ENCODE assay signal across 1 cellular context in genomic region chr2:69559696-69560482, GRCh38.
TF ChIP-seq lines count a peak whose summit lies in the region.

No MANE protein-coding gene starts in this region.

TF ChIP-seq in K562, 482 proteins besides CTCF, POLR2A, EP300 and RAD21 (continued from another document and continues in another):
- TF ChIP-seq, protein P1, sequence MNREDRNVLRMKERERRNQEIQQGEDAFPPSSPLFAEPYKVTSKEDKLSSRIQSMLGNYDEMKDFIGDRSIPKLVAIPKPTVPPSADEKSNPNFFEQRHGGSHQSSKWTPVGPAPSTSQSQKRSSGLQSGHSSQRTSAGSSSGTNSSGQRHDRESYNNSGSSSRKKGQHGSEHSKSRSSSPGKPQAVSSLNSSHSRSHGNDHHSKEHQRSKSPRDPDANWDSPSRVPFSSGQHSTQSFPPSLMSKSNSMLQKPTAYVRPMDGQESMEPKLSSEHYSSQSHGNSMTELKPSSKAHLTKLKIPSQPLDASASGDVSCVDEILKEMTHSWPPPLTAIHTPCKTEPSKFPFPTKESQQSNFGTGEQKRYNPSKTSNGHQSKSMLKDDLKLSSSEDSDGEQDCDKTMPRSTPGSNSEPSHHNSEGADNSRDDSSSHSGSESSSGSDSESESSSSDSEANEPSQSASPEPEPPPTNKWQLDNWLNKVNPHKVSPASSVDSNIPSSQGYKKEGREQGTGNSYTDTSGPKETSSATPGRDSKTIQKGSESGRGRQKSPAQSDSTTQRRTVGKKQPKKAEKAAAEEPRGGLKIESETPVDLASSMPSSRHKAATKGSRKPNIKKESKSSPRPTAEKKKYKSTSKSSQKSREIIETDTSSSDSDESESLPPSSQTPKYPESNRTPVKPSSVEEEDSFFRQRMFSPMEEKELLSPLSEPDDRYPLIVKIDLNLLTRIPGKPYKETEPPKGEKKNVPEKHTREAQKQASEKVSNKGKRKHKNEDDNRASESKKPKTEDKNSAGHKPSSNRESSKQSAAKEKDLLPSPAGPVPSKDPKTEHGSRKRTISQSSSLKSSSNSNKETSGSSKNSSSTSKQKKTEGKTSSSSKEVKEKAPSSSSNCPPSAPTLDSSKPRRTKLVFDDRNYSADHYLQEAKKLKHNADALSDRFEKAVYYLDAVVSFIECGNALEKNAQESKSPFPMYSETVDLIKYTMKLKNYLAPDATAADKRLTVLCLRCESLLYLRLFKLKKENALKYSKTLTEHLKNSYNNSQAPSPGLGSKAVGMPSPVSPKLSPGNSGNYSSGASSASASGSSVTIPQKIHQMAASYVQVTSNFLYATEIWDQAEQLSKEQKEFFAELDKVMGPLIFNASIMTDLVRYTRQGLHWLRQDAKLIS (CRISPR knock-in tag; IDR thresholded peaks at IDR 0.05): no peak
- TF ChIP-seq, protein P2, sequence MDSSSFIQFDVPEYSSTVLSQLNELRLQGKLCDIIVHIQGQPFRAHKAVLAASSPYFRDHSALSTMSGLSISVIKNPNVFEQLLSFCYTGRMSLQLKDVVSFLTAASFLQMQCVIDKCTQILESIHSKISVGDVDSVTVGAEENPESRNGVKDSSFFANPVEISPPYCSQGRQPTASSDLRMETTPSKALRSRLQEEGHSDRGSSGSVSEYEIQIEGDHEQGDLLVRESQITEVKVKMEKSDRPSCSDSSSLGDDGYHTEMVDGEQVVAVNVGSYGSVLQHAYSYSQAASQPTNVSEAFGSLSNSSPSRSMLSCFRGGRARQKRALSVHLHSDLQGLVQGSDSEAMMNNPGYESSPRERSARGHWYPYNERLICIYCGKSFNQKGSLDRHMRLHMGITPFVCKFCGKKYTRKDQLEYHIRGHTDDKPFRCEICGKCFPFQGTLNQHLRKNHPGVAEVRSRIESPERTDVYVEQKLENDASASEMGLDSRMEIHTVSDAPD (CRISPR knock-in tag; IDR thresholded peaks at IDR 0.05): no peak
- TF ChIP-seq SPI1 (IDR thresholded peaks at IDR 0.05; ENCODE audit: borderline replicate concordance, low read depth, low read length): no peak
- TF ChIP-seq ZNF316 (IDR thresholded peaks at IDR 0.05): no peak
- TF ChIP-seq USF1 (CRISPR knock-in tag; IDR thresholded peaks at IDR 0.05): no peak
- TF ChIP-seq SMARCE1 (IDR thresholded peaks at IDR 0.05): no peak
- TF ChIP-seq VEZF1 (CRISPR knock-in tag; IDR thresholded peaks at IDR 0.05): no peak
- TF ChIP-seq, protein P3, sequence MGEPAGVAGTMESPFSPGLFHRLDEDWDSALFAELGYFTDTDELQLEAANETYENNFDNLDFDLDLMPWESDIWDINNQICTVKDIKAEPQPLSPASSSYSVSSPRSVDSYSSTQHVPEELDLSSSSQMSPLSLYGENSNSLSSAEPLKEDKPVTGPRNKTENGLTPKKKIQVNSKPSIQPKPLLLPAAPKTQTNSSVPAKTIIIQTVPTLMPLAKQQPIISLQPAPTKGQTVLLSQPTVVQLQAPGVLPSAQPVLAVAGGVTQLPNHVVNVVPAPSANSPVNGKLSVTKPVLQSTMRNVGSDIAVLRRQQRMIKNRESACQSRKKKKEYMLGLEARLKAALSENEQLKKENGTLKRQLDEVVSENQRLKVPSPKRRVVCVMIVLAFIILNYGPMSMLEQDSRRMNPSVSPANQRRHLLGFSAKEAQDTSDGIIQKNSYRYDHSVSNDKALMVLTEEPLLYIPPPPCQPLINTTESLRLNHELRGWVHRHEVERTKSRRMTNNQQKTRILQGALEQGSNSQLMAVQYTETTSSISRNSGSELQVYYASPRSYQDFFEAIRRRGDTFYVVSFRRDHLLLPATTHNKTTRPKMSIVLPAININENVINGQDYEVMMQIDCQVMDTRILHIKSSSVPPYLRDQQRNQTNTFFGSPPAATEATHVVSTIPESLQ (CRISPR knock-in tag; IDR thresholded peaks at IDR 0.05): no peak
- TF ChIP-seq YY1 (IDR thresholded peaks at IDR 0.05; ENCODE audit: borderline replicate concordance in 1 of 3, control insufficient read depth in 1 of 3, extremely low read depth in 1 of 3, insufficient read depth in 3 of 3, insufficient read length in 1 of 3, insufficient replicate concordance in 2 of 3, low read depth in 1 of 3, low read length in 2 of 3): peak in 1 of 3 experiments; percentile 41
- TF ChIP-seq, protein P4, sequence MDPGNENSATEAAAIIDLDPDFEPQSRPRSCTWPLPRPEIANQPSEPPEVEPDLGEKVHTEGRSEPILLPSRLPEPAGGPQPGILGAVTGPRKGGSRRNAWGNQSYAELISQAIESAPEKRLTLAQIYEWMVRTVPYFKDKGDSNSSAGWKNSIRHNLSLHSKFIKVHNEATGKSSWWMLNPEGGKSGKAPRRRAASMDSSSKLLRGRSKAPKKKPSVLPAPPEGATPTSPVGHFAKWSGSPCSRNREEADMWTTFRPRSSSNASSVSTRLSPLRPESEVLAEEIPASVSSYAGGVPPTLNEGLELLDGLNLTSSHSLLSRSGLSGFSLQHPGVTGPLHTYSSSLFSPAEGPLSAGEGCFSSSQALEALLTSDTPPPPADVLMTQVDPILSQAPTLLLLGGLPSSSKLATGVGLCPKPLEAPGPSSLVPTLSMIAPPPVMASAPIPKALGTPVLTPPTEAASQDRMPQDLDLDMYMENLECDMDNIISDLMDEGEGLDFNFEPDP (CRISPR knock-in tag; IDR thresholded peaks at IDR 0.05): no peak
- TF ChIP-seq CBFA2T2 (conservative IDR thresholded peaks at IDR 0.05): no peak
- no peak for TF ChIP-seq ZNF699 (CRISPR knock-in tag; IDR thresholded peaks at IDR 0.05; ENCODE audit: insufficient replicate concordance)
- TF ChIP-seq NR2C1 (IDR thresholded peaks at IDR 0.05): no peak
- peak; percentile 59; the same call in 1 of the 2 replicates for TF ChIP-seq NR2C1 (tag; IDR thresholded peaks at IDR 0.05)
- TF ChIP-seq, protein P5, sequence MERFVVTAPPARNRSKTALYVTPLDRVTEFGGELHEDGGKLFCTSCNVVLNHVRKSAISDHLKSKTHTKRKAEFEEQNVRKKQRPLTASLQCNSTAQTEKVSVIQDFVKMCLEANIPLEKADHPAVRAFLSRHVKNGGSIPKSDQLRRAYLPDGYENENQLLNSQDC (CRISPR knock-in tag; IDR thresholded peaks at IDR 0.05): no peak
- TF ChIP-seq ZNF324 (CRISPR knock-in tag; IDR thresholded peaks at IDR 0.05): no peak
- no peak for TF ChIP-seq TAL1 (IDR thresholded peaks at IDR 0.05)
- TF ChIP-seq ATF2 (CRISPR knock-in tag; IDR thresholded peaks at IDR 0.05): no peak
- no peak for TF ChIP-seq GTF2A2 (tag; IDR thresholded peaks at IDR 0.05)
- TF ChIP-seq RNF2 (IDR thresholded peaks at IDR 0.05): no peak
- TF ChIP-seq GTF2E2 (tag; IDR thresholded peaks at IDR 0.05): no peak
- TF ChIP-seq TSC22D4 (tag; IDR thresholded peaks at IDR 0.05): no peak
- TF ChIP-seq BHLHE40 (IDR thresholded peaks at IDR 0.05; ENCODE audit: low read length): no peak
- TF ChIP-seq, protein P6, sequence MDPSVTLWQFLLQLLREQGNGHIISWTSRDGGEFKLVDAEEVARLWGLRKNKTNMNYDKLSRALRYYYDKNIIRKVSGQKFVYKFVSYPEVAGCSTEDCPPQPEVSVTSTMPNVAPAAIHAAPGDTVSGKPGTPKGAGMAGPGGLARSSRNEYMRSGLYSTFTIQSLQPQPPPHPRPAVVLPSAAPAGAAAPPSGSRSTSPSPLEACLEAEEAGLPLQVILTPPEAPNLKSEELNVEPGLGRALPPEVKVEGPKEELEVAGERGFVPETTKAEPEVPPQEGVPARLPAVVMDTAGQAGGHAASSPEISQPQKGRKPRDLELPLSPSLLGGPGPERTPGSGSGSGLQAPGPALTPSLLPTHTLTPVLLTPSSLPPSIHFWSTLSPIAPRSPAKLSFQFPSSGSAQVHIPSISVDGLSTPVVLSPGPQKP (CRISPR knock-in tag; IDR thresholded peaks at IDR 0.05): no peak
- TF ChIP-seq ARID1B (IDR thresholded peaks at IDR 0.05): no peak
- no peak for TF ChIP-seq ZBTB12 (CRISPR knock-in tag; IDR thresholded peaks at IDR 0.05)
- TF ChIP-seq ZNF184 (CRISPR knock-in tag; IDR thresholded peaks at IDR 0.05): no peak
- TF ChIP-seq, protein P7, sequence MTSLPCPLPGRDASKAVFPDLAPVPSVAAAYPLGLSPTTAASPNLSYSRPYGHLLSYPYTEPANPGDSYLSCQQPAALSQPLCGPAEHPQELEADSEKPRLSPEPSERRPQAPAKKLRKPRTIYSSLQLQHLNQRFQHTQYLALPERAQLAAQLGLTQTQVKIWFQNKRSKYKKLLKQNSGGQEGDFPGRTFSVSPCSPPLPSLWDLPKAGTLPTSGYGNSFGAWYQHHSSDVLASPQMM (CRISPR knock-in tag; IDR thresholded peaks at IDR 0.05): no peak
- no peak for TF ChIP-seq POU5F1 (IDR thresholded peaks at IDR 0.05; ENCODE audit: borderline replicate concordance, low read depth, low read length, partially characterized antibody)
- TF ChIP-seq, protein P8, sequence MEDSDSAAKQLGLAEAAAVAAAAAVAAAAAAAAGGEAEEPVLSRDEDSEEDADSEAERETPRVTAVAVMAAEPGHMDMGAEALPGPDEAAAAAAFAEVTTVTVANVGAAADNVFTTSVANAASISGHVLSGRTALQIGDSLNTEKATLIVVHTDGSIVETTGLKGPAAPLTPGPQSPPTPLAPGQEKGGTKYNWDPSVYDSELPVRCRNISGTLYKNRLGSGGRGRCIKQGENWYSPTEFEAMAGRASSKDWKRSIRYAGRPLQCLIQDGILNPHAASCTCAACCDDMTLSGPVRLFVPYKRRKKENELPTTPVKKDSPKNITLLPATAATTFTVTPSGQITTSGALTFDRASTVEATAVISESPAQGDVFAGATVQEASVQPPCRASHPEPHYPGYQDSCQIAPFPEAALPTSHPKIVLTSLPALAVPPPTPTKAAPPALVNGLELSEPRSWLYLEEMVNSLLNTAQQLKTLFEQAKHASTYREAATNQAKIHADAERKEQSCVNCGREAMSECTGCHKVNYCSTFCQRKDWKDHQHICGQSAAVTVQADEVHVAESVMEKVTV (CRISPR knock-in tag; IDR thresholded peaks at IDR 0.05): peak; percentile 88
- TF ChIP-seq KDM4B (IDR thresholded peaks at IDR 0.05; ENCODE audit: borderline replicate concordance in 2 of 2, low read depth in 1 of 2): no peak
- no peak for TF ChIP-seq KLF6 (CRISPR knock-in tag; IDR thresholded peaks at IDR 0.05; ENCODE audit: borderline replicate concordance)
- no peak for TF ChIP-seq PHB (CRISPR knock-in tag; IDR thresholded peaks at IDR 0.05)
- TF ChIP-seq MAFK (IDR thresholded peaks at IDR 0.05; ENCODE audit: low read length): no peak
- no peak for TF ChIP-seq GTF2B (IDR thresholded peaks at IDR 0.05; ENCODE audit: extremely low read depth, insufficient read length)
- no peak for TF ChIP-seq NBN (IDR thresholded peaks at IDR 0.05; ENCODE audit: low read depth)
- TF ChIP-seq FIP1L1 (IDR thresholded peaks at IDR 0.05; ENCODE audit: low read depth, low read length, poor library complexity, severe bottlenecking): no peak
- no peak for TF ChIP-seq NCOA1 (IDR thresholded peaks at IDR 0.05; ENCODE audit: low read depth)
